Comparison of ENCODE assay signal across 33 cellular contexts in genomic region chr1:82534996-82535395, GRCh38.
"Had no signal": no experiment of that assay in that cellular context is flagged by ENCODE, and none has a peak within 500 bp of the region (broad histone marks: within the 10 kb centered on the region; RNA-seq: fewer than 3 reads in every experiment).

No MANE protein-coding gene starts in this region.

- H3K4me1 Mint-ChIP-seq: activated CD4-positive, alpha-beta memory T cell treated with anti-CD3 and anti-CD28 coated beads, Interleukin-2, amount 10 ng/mL, durations not matched to agents 7 days and 5 days; activated CD4-positive, alpha-beta T cell treated with anti-CD3 and anti-CD28 coated beads for 36 hours; activated naive CD8-positive, alpha-beta T cell treated with anti-CD3 and anti-CD28 coated beads, Interleukin-2, amount 10 ng/mL, durations not matched to agents 7 days and 5 days; brain; T-cell had no signal

- H3K9me3 ChIP-seq: adrenal gland had no signal

- H3K27me3 ChIP-seq: adrenal gland, cardiac muscle cell had no signal

- H3K27ac Mint-ChIP-seq: activated CD4-positive, alpha-beta memory T cell treated with anti-CD3 and anti-CD28 coated beads, Interleukin-2, amount 10 ng/mL, durations not matched to agents 7 days and 5 days; activated CD4-positive, alpha-beta T cell treated with anti-CD3 and anti-CD28 coated beads for 36 hours; activated naive CD8-positive, alpha-beta T cell treated with anti-CD3 and anti-CD28 coated beads, Interleukin-2, amount 10 ng/mL, durations not matched to agents 7 days and 5 days; activated T-cell treated with anti-CD3 and anti-CD28 coated beads, Interleukin-2, amount 50 U/mL, for 72 hours; activated T-helper 2 cell treated with anti-CD3 and anti-CD28 coated beads, Interferon-gamma antibody, Interleukin-2, Interleukin-4, amounts not matched to agents 10 μg/mL and 5 μg/mL and 100 μg/mL, durations not matched to agents 14 hours and 24 hours and 36 hours; brain; T-cell had no signal

- H3K9me3 Mint-ChIP-seq: activated T-helper 2 cell treated with anti-CD3 and anti-CD28 coated beads, Interferon-gamma antibody, Interleukin-2, Interleukin-4, amounts not matched to agents 10 μg/mL and 5 μg/mL and 100 μg/mL, durations not matched to agents 14 hours and 24 hours and 36 hours had no signal

- H3K4me1 ChIP-seq: adrenal gland had no signal

- H3K27me3 Mint-ChIP-seq: activated CD4-positive, alpha-beta memory T cell treated with anti-CD3 and anti-CD28 coated beads, Interleukin-2, amount 10 ng/mL, durations not matched to agents 7 days and 5 days; activated CD4-positive, alpha-beta T cell treated with anti-CD3 and anti-CD28 coated beads for 36 hours; activated naive CD8-positive, alpha-beta T cell treated with anti-CD3 and anti-CD28 coated beads, Interleukin-2, amount 10 ng/mL, durations not matched to agents 7 days and 5 days; brain; T-cell had no signal

- H3K27ac ChIP-seq: adrenal gland, cardiac muscle cell, SK-N-MC, VCaP had no signal

- H3K36me3 ChIP-seq: adrenal gland, cardiac muscle cell had no signal

- H3K4me3 ChIP-seq: adrenal gland, cardiac muscle cell, SK-N-MC had no signal

- H3K4me3 Mint-ChIP-seq: activated CD4-positive, alpha-beta memory T cell treated with anti-CD3 and anti-CD28 coated beads, Interleukin-2, amount 10 ng/mL, durations not matched to agents 7 days and 5 days; activated CD4-positive, alpha-beta T cell treated with anti-CD3 and anti-CD28 coated beads for 36 hours; activated naive CD8-positive, alpha-beta T cell treated with anti-CD3 and anti-CD28 coated beads, Interleukin-2, amount 10 ng/mL, durations not matched to agents 7 days and 5 days; activated T-cell treated with anti-CD3 and anti-CD28 coated beads, Interleukin-2, amount 50 U/mL, for 72 hours; brain; T-cell had no signal

- ATAC-seq: activated CD4-positive, alpha-beta T cell treated with anti-CD3 and anti-CD28 coated beads for 36 hours; activated T-cell treated with anti-CD3 and anti-CD28 coated beads, Interleukin-2, amount 50 U/mL, for 72 hours; Panc1; Right ventricle myocardium inferior; T-cell had no signal

- DNase-seq: activated CD4-positive, alpha-beta memory T cell treated with anti-CD3 and anti-CD28 coated beads, Interleukin-2, amount 10 ng/mL, durations not matched to agents 7 days and 5 days; activated CD4-positive, alpha-beta T cell treated with anti-CD3 and anti-CD28 coated beads for 36 hours; activated CD4-positive, alpha-beta T cell treated with anti-CD3 and anti-CD28 coated beads, Interleukin-2, amount 50 U/mL, for 1 hour; activated CD4-positive, CD25-positive, alpha-beta regulatory T cell; activated naive CD4-positive, alpha-beta T cell treated with anti-CD3 and anti-CD28 coated beads, Interleukin-2, amount 50 U/mL, for 16 hours; activated naive CD8-positive, alpha-beta T cell treated with anti-CD3 and anti-CD28 coated beads, Interleukin-2, amount 10 ng/mL, durations not matched to agents 7 days and 5 days; activated T-cell treated with anti-CD3 and anti-CD28 coated beads for 4 hours; activated T-cell treated with anti-CD3 and anti-CD28 coated beads, Interleukin-2, amount 50 U/mL, for 72 hours; adrenal gland; anterior cingulate cortex; IMR-90; KG1; NCI-H1048; NCI-H146; NCI-H187 treated with DMSO at 0.1 percent for 48 hours; NCI-H2107; NCI-H345; NCI-H510A; NCI-H526 treated with DMSO at 0.1 percent for 48 hours; NCI-H82; NK-92 treated with Interleukin-12 subunit alpha and Interleukin-12 subunit beta, amount 100 ng/mL, for 24 hours; OCI-M1; RPMI8226; T-cell; T-helper 2 cell; T1000 had no signal

- H3K36me3 Mint-ChIP-seq: activated naive CD8-positive, alpha-beta T cell treated with anti-CD3 and anti-CD28 coated beads, Interleukin-2, amount 10 ng/mL, durations not matched to agents 7 days and 5 days; brain; T-cell had no signal
